In the genomic region with DNA sequence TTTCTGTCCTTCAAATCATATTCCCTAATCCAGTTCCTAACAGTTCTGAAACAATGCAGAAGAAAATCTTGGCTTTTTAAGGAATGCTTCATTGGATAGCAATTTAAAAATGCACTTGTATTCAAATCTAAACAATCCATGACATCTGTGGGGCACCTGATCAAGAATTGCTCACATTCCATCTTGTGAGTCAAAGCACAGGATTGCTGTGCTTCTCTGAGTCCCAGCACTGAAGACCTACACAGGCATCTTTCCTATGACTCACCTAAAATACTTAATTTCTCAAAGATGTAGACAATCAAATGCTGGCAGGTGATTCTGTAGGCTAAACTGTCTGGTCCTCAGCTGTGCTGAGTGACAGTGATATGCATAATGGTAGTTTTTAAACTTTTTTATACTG, we compare ENCODE assay signal across 15 cellular contexts. TPM values are rescaled to one million over a fixed set of nuclear protein-coding genes. Genes with fewer than 3 reads are reported as not detected.
DNase-seq lines count a peak whose midpoint lies in the region; ATAC-seq, FAIRE-seq and TF ChIP-seq lines count a peak whose summit lies in the region.
"Had no signal": no experiment of that assay in that cellular context is flagged by ENCODE, and none has a peak within 500 bp of the region (broad histone marks: within the 10 kb centered on the region; RNA-seq: fewer than 3 reads in every experiment).

No MANE protein-coding gene starts in this region.

- no peak for ATAC-seq in HepG2
- ATAC-seq in right lobe of liver: no peak
- no peak for ATAC-seq in right cardiac atrium
- no peak for ATAC-seq in GM19023 (IDR thresholded peaks at IDR 0.05; ENCODE audit: unreplicated experiment)
- no peak for ATAC-seq in HG03432 (IDR thresholded peaks at IDR 0.05; ENCODE audit: unreplicated experiment)
- ATAC-seq: activated CD8-positive, alpha-beta memory T cell treated with anti-CD3 and anti-CD28 coated beads, Interleukin-2, amount 10 ng/mL, durations not matched to agents 7 days and 5 days; left lobe of liver had no signal

- no peak for FAIRE-seq in HepG2 (lab: Jason Lieb, UNC)

- H3K27ac ChIP-seq in HepG2 (ENCODE audit: extremely low read length, insufficient read depth, low read length): no peak overlapping the region
- no peak overlapping the region for H3K27ac ChIP-seq in right lobe of liver
- H3K27ac ChIP-seq in right cardiac atrium (ENCODE audit: low read length): no peak overlapping the region
- H3K27ac ChIP-seq: KMS-11, neutrophil, stomach had no signal

- no peak overlapping the region for H3K4me2 ChIP-seq in HepG2 (ENCODE audit: low read depth, low read length)
- H3K4me2 ChIP-seq: KMS-11 had no signal

- TF ChIP-seq EP300 in HepG2 (IDR thresholded peaks at IDR 0.05; ENCODE audit: low read depth in 2 of 2, low read length in 2 of 2) (no peak), HepG2 (CRISPR knock-in tag; IDR thresholded peaks at IDR 0.05; ENCODE audit: borderline replicate concordance) (no peak)

- intact Hi-C loops in HepG2 (cut with micrococcal nuclease; ENCODE audit: unreplicated experiment): loop anchor here (10.0 kb wide), 1 partner anchor 188 kb away; a partner anchor contains a TSS
- intact Hi-C loops in right lobe of liver (cut with DNase I): no loop called here
- intact Hi-C loops in right cardiac atrium (cut with DNase I): no loop called here

- no peak for TF ChIP-seq RAD21 in HepG2 (CRISPR knock-in tag; IDR thresholded peaks at IDR 0.05)

- CTCF ChIA-PET in HepG2 (lab: Yijun Ruan, JAX; ENCODE audit: low intra/inter-chr PET ratio, low total read pairs): no interaction called here

- TF ChIP-seq CTCF in HepG2 (CRISPR knock-in tag; IDR thresholded peaks at IDR 0.05) (no peak), right lobe of liver (IDR thresholded peaks at IDR 0.05) (no peak), foreskin fibroblast (IDR thresholded peaks at IDR 0.05; ENCODE audit: low read depth, low read length) (no peak)

- H3K4me1 ChIP-seq in HepG2 (ENCODE audit: insufficient read depth, low read length): peaks cover 38% of the 10 kb centered on the region
- H3K4me1 ChIP-seq in right lobe of liver: no peaks in the 10 kb centered on the region
- peaks cover 19% of the 10 kb centered on the region for H3K4me1 ChIP-seq in adipocyte (ENCODE audit: control insufficient read depth, insufficient read depth, low read length)
- H3K4me1 ChIP-seq in right cardiac atrium (ENCODE audit: control insufficient read depth, insufficient read depth, low read length): no peaks in the 10 kb centered on the region

- no peaks in the 10 kb centered on the region for H3K27me3 ChIP-seq in HepG2 (ENCODE audit: control insufficient read depth in 1 of 2, insufficient read depth in 2 of 2, low read length in 2 of 2)
- H3K27me3 ChIP-seq in right lobe of liver: no peaks in the 10 kb centered on the region
- no peaks in the 10 kb centered on the region for H3K27me3 ChIP-seq in adipocyte (replicated peaks; ENCODE audit: control insufficient read depth, insufficient read depth, low read length)
- H3K27me3 ChIP-seq in right cardiac atrium (ENCODE audit: control insufficient read depth, insufficient read depth): no peaks in the 10 kb centered on the region
- H3K27me3 ChIP-seq: neutrophil, stomach had no signal

- peaks cover 10% of the 10 kb centered on the region for H3K9me3 ChIP-seq in HepG2 (ENCODE audit: low read length)
- no peaks in the 10 kb centered on the region for H3K9me3 ChIP-seq in right lobe of liver
- H3K9me3 ChIP-seq in adipocyte (ENCODE audit: control insufficient read depth, low read length): peaks cover 8% of the 10 kb centered on the region
- H3K9me3 ChIP-seq in right cardiac atrium (ENCODE audit: control insufficient read depth, low read length): no peaks in the 10 kb centered on the region
- H3K9me3 ChIP-seq: neutrophil had no signal

- no peak overlapping the region for H2AFZ ChIP-seq in HepG2 (ENCODE audit: low read length)

- in situ Hi-C loops in HepG2 (cut with HindIII; ENCODE audit: extremely low pct_ligation_motif_present, low pct_unique_long_range_greater_than_20kb): no loop called here

- POLR2A ChIA-PET in HepG2 (lab: Yijun Ruan, JAX): no interaction called here

- TF ChIP-seq POLR2A in HepG2 (IDR thresholded peaks at IDR 0.05; ENCODE audit: insufficient read depth in 1 of 2, low read depth in 2 of 2, low read length in 2 of 2): no peak
- TF ChIP-seq POLR2A in right lobe of liver (IDR thresholded peaks at IDR 0.05): no peak

- DNase-seq in HepG2 (ENCODE audit: low spot score) (peak; percentile 48), right lobe of liver (no peak), adipocyte (ENCODE audit: low read depth) (peak; percentile 64), foreskin fibroblast (peak; percentile 93 to 95), right cardiac atrium (no peak), AML-193 (lab: John Stamatoyannopoulos, UW) (no peak)
- DNase-seq: amygdala; stimulated activated CD4-positive, alpha-beta T cell treated with anti-CD3 and anti-CD28 coated beads, Interleukin-4, amount 100 ng/mL, for 1 hour; stomach had no signal

- no peaks in the 10 kb centered on the region for H3K79me2 ChIP-seq in HepG2 (ENCODE audit: insufficient read depth, low read length)

- BruUV-seq in HepG2 (replicated peaks; lab: Mats Ljungman, UMichigan): no TSS peak

- H3K4me3 ChIP-seq in HepG2 (replicated peaks in 1 of 3; ENCODE audit: insufficient read depth in 1 of 3, low read depth in 2 of 3, low read length in 3 of 3) (no peak overlapping the region), right lobe of liver (no peak overlapping the region), adipocyte (ENCODE audit: low read length) (no peak overlapping the region), foreskin fibroblast (ENCODE audit: low read depth in 1 of 2, low read length in 2 of 2) (no peak overlapping the region), right cardiac atrium (ENCODE audit: low read length) (no peak overlapping the region)
- H3K4me3 ChIP-seq: stomach had no signal

- H3K9ac ChIP-seq in HepG2 (ENCODE audit: insufficient read depth, low read depth, low read length) (no peak overlapping the region), adipocyte (ENCODE audit: low read length) (no peak overlapping the region)
- H3K9ac ChIP-seq: KMS-11 had no signal

- H3K36me3 ChIP-seq in HepG2 (replicated peaks in 1 of 2; ENCODE audit: control insufficient read depth in 1 of 2, insufficient read depth in 2 of 2, low read length in 2 of 2) (no peaks in the 10 kb centered on the region), right lobe of liver (no peaks in the 10 kb centered on the region), adipocyte (ENCODE audit: control insufficient read depth, insufficient read depth, low read length, severe bottlenecking) (no peaks in the 10 kb centered on the region)
- H3K36me3 ChIP-seq: neutrophil, stomach had no signal

- no peaks in the 10 kb centered on the region for H4K20me1 ChIP-seq in HepG2 (ENCODE audit: insufficient read depth, low read length)

TF ChIP-seq in HepG2, 621 proteins besides CTCF, POLR2A, EP300 and RAD21:
- TF ChIP-seq FOSL2 (CRISPR knock-in tag; IDR thresholded peaks at IDR 0.05) (peak; percentile 56), KDM3A (CRISPR knock-in tag; IDR thresholded peaks at IDR 0.05; ENCODE audit: low read depth) (no peak)

RNA-seq across cellular contexts. Expression of a gene that starts 10.1 kb away (rescaled TPM):
- total RNA-seq in HepG2 (2016; rRNA removed; fragmentation: Illumina TruSeq; extraction: Trizol) (3.7 and 4.0 TPM in 2 replicates), right lobe of liver (10 to 100 TPM in 5 of 6 experiments, 1 to 10 TPM in 1; 9.0 to 18.4 (median 17.1) TPM), right cardiac atrium (10 to 100 TPM in 1 of 4 donors, 1 to 10 TPM in 3; 7.5 to 11.5 (median 9.4) TPM)
- 0.79 and 0.81 TPM in 2 replicates for total RNA-seq in HepG2 (2016; cell fraction: cytosol; rRNA removed; fragmentation: Illumina TruSeq; extraction: Trizol; ENCODE audit: low read depth)
- 3.1 and 4.2 TPM in 2 replicates for total RNA-seq in HepG2 (2016; cell fraction: insoluble cytoplasmic fraction; rRNA removed; fragmentation: Illumina TruSeq; extraction: Trizol)
- total RNA-seq in HepG2 (2016; cell fraction: membrane; rRNA removed; fragmentation: Illumina TruSeq; extraction: Trizol): 2.1 and 2.3 TPM in 2 replicates
- total RNA-seq in HepG2 (2016; cell fraction: nucleus; rRNA removed; fragmentation: Illumina TruSeq; extraction: Trizol): 6.1 and 6.4 TPM in 2 replicates
- polyA plus RNA-seq in HepG2 (2011; rRNA removed) (2.3 and 2.8 TPM in 2 replicates), right cardiac atrium (2.6 TPM)
- polyA plus RNA-seq in HepG2 (2011; cell fraction: cytosol; rRNA removed): 1.5 and 2.0 TPM in 2 replicates
- 1.1 TPM in 2 replicates for polyA plus RNA-seq in HepG2 (2011; cell fraction: nucleus; rRNA removed)
- 1.3 and 1.7 TPM in 2 replicates for polyA plus RNA-seq in HepG2 (2012)
- polyA plus RNA-seq in HepG2 (2016; cell fraction: cytosol; fragmentation: Illumina TruSeq; extraction: Trizol; ENCODE audit: low read depth): 0.23 and 0.26 TPM in 2 replicates
- polyA plus RNA-seq in HepG2 (2016; cell fraction: insoluble cytoplasmic fraction; fragmentation: Illumina TruSeq; extraction: Trizol; ENCODE audit: low read depth): 1.3 and 1.4 TPM in 2 replicates
- 0.48 TPM in 2 replicates for polyA plus RNA-seq in HepG2 (2016; cell fraction: membrane; fragmentation: Illumina TruSeq; extraction: Trizol; ENCODE audit: low read depth)
- polyA plus RNA-seq in HepG2 (2016; cell fraction: nucleus; fragmentation: Illumina TruSeq; extraction: Trizol; ENCODE audit: insufficient read depth, low read depth): 3.1 and 4.7 TPM in 2 replicates
- 0.89 and 4.0 TPM in 2 replicates for polyA minus RNA-seq in HepG2 (2011; rRNA and poly(A)+ RNA removed; ENCODE audit: low replicate concordance)
- 3.3 and 5.1 TPM in 2 replicates for polyA minus RNA-seq in HepG2 (2011; cell fraction: cytosol; rRNA and poly(A)+ RNA removed)
- 6.0 and 8.6 TPM in 2 replicates for polyA minus RNA-seq in HepG2 (2011; cell fraction: nucleus; rRNA and poly(A)+ RNA removed)

Comparison
In these comparisons a context has a peak if more than half of its experiments do, and no peak if none do; other contexts are left out.
1. DNase-seq: peak in HepG2 (single experiment), adipocyte (single experiment) and foreskin fibroblast (2 of 2); none in right lobe of liver (0 of 3), right cardiac atrium (0 of 3) and AML-193 (0 of 2).